2 cellular contexts compared by ENCODE assay signal in genomic region chr7:123717689-123718088, GRCh38.
A peak's percentile ranks its signal among the peaks of the same experiment; 100 is the strongest.
TF ChIP-seq lines count a peak whose summit lies in the region.

No MANE protein-coding gene starts in this region.

TF ChIP-seq in GM23338, 12 proteins besides CTCF, POLR2A, EP300 and RAD21 (continued from another document):
- TF ChIP-seq ETS1 (IDR thresholded peaks at IDR 0.05), result no peak
- no peak for TF ChIP-seq EZH2phosphoT487 (IDR thresholded peaks at IDR 0.05; ENCODE audit: unreplicated experiment)
- no peak for TF ChIP-seq JUNB (IDR thresholded peaks at IDR 0.05; ENCODE audit: unreplicated experiment)
- TF ChIP-seq EZH2 (IDR thresholded peaks at IDR 0.05; ENCODE audit: low read depth, unreplicated experiment), result no peak
- TF ChIP-seq NANOG (IDR thresholded peaks at IDR 0.05; ENCODE audit: borderline replicate concordance), result no peak
- no peak for TF ChIP-seq ZNF114 (CRISPR knock-in tag; IDR thresholded peaks at IDR 0.05)
- TF ChIP-seq, protein P1, sequence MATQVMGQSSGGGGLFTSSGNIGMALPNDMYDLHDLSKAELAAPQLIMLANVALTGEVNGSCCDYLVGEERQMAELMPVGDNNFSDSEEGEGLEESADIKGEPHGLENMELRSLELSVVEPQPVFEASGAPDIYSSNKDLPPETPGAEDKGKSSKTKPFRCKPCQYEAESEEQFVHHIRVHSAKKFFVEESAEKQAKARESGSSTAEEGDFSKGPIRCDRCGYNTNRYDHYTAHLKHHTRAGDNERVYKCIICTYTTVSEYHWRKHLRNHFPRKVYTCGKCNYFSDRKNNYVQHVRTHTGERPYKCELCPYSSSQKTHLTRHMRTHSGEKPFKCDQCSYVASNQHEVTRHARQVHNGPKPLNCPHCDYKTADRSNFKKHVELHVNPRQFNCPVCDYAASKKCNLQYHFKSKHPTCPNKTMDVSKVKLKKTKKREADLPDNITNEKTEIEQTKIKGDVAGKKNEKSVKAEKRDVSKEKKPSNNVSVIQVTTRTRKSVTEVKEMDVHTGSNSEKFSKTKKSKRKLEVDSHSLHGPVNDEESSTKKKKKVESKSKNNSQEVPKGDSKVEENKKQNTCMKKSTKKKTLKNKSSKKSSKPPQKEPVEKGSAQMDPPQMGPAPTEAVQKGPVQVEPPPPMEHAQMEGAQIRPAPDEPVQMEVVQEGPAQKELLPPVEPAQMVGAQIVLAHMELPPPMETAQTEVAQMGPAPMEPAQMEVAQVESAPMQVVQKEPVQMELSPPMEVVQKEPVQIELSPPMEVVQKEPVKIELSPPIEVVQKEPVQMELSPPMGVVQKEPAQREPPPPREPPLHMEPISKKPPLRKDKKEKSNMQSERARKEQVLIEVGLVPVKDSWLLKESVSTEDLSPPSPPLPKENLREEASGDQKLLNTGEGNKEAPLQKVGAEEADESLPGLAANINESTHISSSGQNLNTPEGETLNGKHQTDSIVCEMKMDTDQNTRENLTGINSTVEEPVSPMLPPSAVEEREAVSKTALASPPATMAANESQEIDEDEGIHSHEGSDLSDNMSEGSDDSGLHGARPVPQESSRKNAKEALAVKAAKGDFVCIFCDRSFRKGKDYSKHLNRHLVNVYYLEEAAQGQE (IDR thresholded peaks at IDR 0.05; ENCODE audit: unreplicated experiment), result no peak
- TF ChIP-seq, protein P2, sequence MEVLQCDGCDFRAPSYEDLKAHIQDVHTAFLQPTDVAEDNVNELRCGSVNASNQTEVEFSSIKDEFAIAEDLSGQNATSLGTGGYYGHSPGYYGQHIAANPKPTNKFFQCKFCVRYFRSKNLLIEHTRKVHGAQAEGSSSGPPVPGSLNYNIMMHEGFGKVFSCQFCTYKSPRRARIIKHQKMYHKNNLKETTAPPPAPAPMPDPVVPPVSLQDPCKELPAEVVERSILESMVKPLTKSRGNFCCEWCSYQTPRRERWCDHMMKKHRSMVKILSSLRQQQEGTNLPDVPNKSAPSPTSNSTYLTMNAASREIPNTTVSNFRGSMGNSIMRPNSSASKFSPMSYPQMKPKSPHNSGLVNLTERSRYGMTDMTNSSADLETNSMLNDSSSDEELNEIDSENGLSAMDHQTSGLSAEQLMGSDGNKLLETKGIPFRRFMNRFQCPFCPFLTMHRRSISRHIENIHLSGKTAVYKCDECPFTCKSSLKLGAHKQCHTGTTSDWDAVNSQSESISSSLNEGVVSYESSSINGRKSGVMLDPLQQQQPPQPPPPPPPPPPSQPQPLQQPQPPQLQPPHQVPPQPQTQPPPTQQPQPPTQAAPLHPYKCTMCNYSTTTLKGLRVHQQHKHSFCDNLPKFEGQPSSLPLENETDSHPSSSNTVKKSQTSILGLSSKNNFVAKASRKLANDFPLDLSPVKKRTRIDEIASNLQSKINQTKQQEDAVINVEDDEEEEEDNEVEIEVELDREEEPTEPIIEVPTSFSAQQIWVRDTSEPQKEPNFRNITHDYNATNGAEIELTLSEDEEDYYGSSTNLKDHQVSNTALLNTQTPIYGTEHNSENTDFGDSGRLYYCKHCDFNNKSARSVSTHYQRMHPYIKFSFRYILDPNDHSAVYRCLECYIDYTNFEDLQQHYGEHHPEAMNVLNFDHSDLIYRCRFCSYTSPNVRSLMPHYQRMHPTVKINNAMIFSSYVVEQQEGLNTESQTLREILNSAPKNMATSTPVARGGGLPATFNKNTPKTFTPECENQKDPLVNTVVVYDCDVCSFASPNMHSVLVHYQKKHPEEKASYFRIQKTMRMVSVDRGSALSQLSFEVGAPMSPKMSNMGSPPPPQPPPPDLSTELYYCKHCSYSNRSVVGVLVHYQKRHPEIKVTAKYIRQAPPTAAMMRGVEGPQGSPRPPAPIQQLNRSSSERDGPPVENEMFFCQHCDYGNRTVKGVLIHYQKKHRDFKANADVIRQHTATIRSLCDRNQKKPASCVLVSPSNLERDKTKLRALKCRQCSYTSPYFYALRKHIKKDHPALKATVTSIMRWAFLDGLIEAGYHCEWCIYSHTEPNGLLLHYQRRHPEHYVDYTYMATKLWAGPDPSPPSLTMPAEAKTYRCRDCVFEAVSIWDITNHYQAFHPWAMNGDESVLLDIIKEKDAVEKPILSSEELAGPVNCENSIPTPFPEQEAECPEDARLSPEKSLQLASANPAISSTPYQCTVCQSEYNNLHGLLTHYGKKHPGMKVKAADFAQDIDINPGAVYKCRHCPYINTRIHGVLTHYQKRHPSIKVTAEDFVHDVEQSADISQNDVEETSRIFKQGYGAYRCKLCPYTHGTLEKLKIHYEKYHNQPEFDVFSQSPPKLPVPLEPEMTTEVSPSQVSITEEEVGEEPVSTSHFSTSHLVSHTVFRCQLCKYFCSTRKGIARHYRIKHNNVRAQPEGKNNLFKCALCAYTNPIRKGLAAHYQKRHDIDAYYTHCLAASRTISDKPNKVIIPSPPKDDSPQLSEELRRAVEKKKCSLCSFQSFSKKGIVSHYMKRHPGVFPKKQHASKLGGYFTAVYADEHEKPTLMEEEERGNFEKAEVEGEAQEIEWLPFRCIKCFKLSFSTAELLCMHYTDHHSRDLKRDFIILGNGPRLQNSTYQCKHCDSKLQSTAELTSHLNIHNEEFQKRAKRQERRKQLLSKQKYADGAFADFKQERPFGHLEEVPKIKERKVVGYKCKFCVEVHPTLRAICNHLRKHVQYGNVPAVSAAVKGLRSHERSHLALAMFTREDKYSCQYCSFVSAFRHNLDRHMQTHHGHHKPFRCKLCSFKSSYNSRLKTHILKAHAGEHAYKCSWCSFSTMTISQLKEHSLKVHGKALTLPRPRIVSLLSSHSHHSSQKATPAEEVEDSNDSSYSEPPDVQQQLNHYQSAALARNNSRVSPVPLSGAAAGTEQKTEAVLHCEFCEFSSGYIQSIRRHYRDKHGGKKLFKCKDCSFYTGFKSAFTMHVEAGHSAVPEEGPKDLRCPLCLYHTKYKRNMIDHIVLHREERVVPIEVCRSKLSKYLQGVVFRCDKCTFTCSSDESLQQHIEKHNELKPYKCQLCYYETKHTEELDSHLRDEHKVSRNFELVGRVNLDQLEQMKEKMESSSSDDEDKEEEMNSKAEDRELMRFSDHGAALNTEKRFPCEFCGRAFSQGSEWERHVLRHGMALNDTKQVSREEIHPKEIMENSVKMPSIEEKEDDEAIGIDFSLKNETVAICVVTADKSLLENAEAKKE (CRISPR knock-in tag; IDR thresholded peaks at IDR 0.05), result no peak
- no peak for TF ChIP-seq POLR2AphosphoS5 (IDR thresholded peaks at IDR 0.05; ENCODE audit: low read depth)
- TF ChIP-seq ZNF331 (CRISPR knock-in tag; IDR thresholded peaks at IDR 0.05; ENCODE audit: low read depth), result no peak

TF ChIP-seq in GM12878, 131 proteins besides CTCF, POLR2A, EP300 and RAD21 (continued from another document):
- peak; percentile 56; the same call in 1 of the 2 replicates for TF ChIP-seq ZBTB40 (IDR thresholded peaks at IDR 0.05; ENCODE audit: borderline replicate concordance)
- TF ChIP-seq ASH2L (IDR thresholded peaks at IDR 0.05; ENCODE audit: borderline replicate concordance, low read depth), result no peak
- TF ChIP-seq MXI1 (IDR thresholded peaks at IDR 0.05; ENCODE audit: low read depth, low read length), result no peak
- no peak for TF ChIP-seq CREB1 (IDR thresholded peaks at IDR 0.05; ENCODE audit: low read depth)
